Comparison of ENCODE assay signal across 15 cellular contexts in the genomic region with DNA sequence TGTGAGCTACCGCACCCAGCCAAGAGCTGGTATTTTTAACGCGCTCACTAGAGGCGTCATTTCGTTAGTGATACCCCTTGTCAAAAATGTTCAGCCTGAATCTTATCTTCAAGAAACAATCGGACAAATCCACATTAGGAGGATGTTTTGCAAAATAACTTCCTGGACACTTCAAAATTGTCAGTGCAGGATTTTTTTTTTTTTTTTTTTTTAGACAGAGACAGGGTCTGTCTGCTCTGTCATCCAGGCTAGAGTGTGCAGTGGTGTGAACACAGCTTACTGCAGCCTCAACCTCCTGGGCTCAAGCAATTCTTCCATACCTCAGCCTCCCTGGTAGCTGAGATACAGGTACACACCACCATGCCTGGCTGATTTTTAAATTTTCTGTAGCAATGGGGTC.
DNase-seq lines count a peak whose midpoint lies in the region; ATAC-seq, FAIRE-seq and TF ChIP-seq lines count a peak whose summit lies in the region.
"Had no signal": no experiment of that assay in that cellular context is flagged by ENCODE, and none has a peak within 500 bp of the region (broad histone marks: within the 10 kb centered on the region; RNA-seq: fewer than 3 reads in every experiment).

No MANE protein-coding gene starts in this region.

- ATAC-seq in A549 (no peak), HG02763 (IDR thresholded peaks at IDR 0.05; ENCODE audit: unreplicated experiment) (no peak), HG02870 (IDR thresholded peaks at IDR 0.05; ENCODE audit: unreplicated experiment) (no peak)

- no peak for TF ChIP-seq EP300 in A549 (IDR thresholded peaks at IDR 0.05)

- H3K4me3 ChIP-seq in A549 = no peak overlapping the region
- H3K4me3 ChIP-seq: HAP-1 had no signal

- no peak overlapping the region for H3K4me3 Mint-ChIP-seq in activated T-helper 1 cell treated with anti-CD3 and anti-CD28 coated beads, Interleukin-12 subunit alpha, Interleukin-12 subunit beta, Interleukin-2, Interleukin-4 antibody, amounts not matched to agents 30 ng/mL and 10 ng/mL and 1 ng/mL, durations not matched to agents 14 hours and 24 hours and 36 hours
- H3K4me3 Mint-ChIP-seq: CD14-positive monocyte; CD8-positive, alpha-beta T cell; IgD-negative memory B cell had no signal

- H3K27ac ChIP-seq in A549 = peak overlapping the region; percentile 57 to 77

- H3K4me2 ChIP-seq in A549 = peak overlapping the region; percentile 19; the same call in 1 of the 3 replicates

- WGBS in A549 (ENCODE audit: missing lambda C conversion rate) = 88% methylated on average over 6 of the region's 6 CpGs

- H3K9me3 Mint-ChIP-seq in activated T-helper 1 cell treated with anti-CD3 and anti-CD28 coated beads, Interleukin-12 subunit alpha, Interleukin-12 subunit beta, Interleukin-2, Interleukin-4 antibody, amounts not matched to agents 30 ng/mL and 10 ng/mL and 1 ng/mL, durations not matched to agents 14 hours and 24 hours and 36 hours = no peaks in the 10 kb centered on the region
- H3K9me3 Mint-ChIP-seq: CD8-positive, alpha-beta T cell; IgD-negative memory B cell had no signal

- H3K9me3 ChIP-seq in A549 = no peaks in the 10 kb centered on the region
- H3K9me3 ChIP-seq: HAP-1 had no signal

- POLR2A ChIA-PET in A549 (lab: Yijun Ruan, JAX) = no interaction called here

- intact Hi-C loops in activated T-helper 1 cell treated with anti-CD3 and anti-CD28 coated beads, Interleukin-12 subunit alpha, Interleukin-12 subunit beta, Interleukin-2, Interleukin-4 antibody, amounts not matched to agents 30 ng/mL and 10 ng/mL and 1 ng/mL, durations not matched to agents 14 hours and 24 hours and 36 hours (cut with micrococcal nuclease) = loop anchor here (5.0 kb wide), 2 partner anchors 404 to 659 kb away; no protein-coding TSS in a partner anchor

- peaks cover 6% of the 10 kb centered on the region for H3K27me3 Mint-ChIP-seq in activated T-helper 1 cell treated with anti-CD3 and anti-CD28 coated beads, Interleukin-12 subunit alpha, Interleukin-12 subunit beta, Interleukin-2, Interleukin-4 antibody, amounts not matched to agents 30 ng/mL and 10 ng/mL and 1 ng/mL, durations not matched to agents 14 hours and 24 hours and 36 hours (ENCODE audit: insufficient read depth)

- H3K27ac Mint-ChIP-seq in activated T-helper 1 cell treated with anti-CD3 and anti-CD28 coated beads, Interleukin-12 subunit alpha, Interleukin-12 subunit beta, Interleukin-2, Interleukin-4 antibody, amounts not matched to agents 30 ng/mL and 10 ng/mL and 1 ng/mL, durations not matched to agents 14 hours and 24 hours and 36 hours = no peak overlapping the region
- H3K27ac Mint-ChIP-seq: CD8-positive, alpha-beta T cell had no signal

- no peak for TF ChIP-seq CTCF in A549 (IDR thresholded peaks at IDR 0.05)

- CTCF ChIA-PET in A549 (lab: Yijun Ruan, JAX) = interaction anchor here (0.7 to 21.2 kb wide), 25 partner anchors 9 to 459 kb away, joined by 3 to 344 read pairs (median 5); partner anchors contain the start of genes LITAF and ZC3H7A

- no peak for TF ChIP-seq POLR2A in A549 (IDR thresholded peaks at IDR 0.05; ENCODE audit: low read length)

- no peak for DNase-seq in A549 (ENCODE audit: low read depth in 1 of 2, low spot score in 1 of 2)
- DNase-seq in GF-D8 (lab: John Stamatoyannopoulos, UW) = peak; percentile 92
- peak; percentile 15 for DNase-seq in OCI-M1 (lab: John Stamatoyannopoulos, UW)
- DNase-seq in iris pigment epithelial cell (ENCODE audit: low read depth) = peak; percentile 2
- no peak for DNase-seq in activated T-helper 1 cell treated with anti-CD3 and anti-CD28 coated beads, Interleukin-12 subunit alpha, Interleukin-12 subunit beta, Interleukin-2, Interleukin-4 antibody, amounts not matched to agents 30 ng/mL and 10 ng/mL and 1 ng/mL, durations not matched to agents 14 hours and 24 hours and 36 hours (ENCODE audit: low spot score)
- no peak for DNase-seq in ureter (ENCODE audit: low spot score)
- DNase-seq: CD8-positive, alpha-beta T cell; DMS153; EL had no signal

- peaks cover 35% of the 10 kb centered on the region for H3K4me1 ChIP-seq in A549
- H3K4me1 ChIP-seq: HAP-1 had no signal

- FAIRE-seq in A549 (lab: Jason Lieb, UNC) = no peak
- FAIRE-seq: D721Med had no signal

- H3K36me3 Mint-ChIP-seq in activated T-helper 1 cell treated with anti-CD3 and anti-CD28 coated beads, Interleukin-12 subunit alpha, Interleukin-12 subunit beta, Interleukin-2, Interleukin-4 antibody, amounts not matched to agents 30 ng/mL and 10 ng/mL and 1 ng/mL, durations not matched to agents 14 hours and 24 hours and 36 hours (ENCODE audit: low read depth) = no peaks in the 10 kb centered on the region
- H3K36me3 Mint-ChIP-seq: CD8-positive, alpha-beta T cell; IgD-negative memory B cell had no signal

- no peak for TF ChIP-seq RAD21 in A549 (conservative IDR thresholded peaks at IDR 0.05 in 1 of 2, IDR thresholded peaks at IDR 0.05 in 1 of 2)

- H3K4me1 Mint-ChIP-seq in activated T-helper 1 cell treated with anti-CD3 and anti-CD28 coated beads, Interleukin-12 subunit alpha, Interleukin-12 subunit beta, Interleukin-2, Interleukin-4 antibody, amounts not matched to agents 30 ng/mL and 10 ng/mL and 1 ng/mL, durations not matched to agents 14 hours and 24 hours and 36 hours (ENCODE audit: low read depth) = no peaks in the 10 kb centered on the region

TF ChIP-seq in A549, 52 proteins besides CTCF, POLR2A, EP300 and RAD21:
- TF ChIP-seq NR3C1 (IDR thresholded peaks at IDR 0.05) = no peak
- TF ChIP-seq JUN (IDR thresholded peaks at IDR 0.05) = no peak
- TF ChIP-seq, protein P1, sequence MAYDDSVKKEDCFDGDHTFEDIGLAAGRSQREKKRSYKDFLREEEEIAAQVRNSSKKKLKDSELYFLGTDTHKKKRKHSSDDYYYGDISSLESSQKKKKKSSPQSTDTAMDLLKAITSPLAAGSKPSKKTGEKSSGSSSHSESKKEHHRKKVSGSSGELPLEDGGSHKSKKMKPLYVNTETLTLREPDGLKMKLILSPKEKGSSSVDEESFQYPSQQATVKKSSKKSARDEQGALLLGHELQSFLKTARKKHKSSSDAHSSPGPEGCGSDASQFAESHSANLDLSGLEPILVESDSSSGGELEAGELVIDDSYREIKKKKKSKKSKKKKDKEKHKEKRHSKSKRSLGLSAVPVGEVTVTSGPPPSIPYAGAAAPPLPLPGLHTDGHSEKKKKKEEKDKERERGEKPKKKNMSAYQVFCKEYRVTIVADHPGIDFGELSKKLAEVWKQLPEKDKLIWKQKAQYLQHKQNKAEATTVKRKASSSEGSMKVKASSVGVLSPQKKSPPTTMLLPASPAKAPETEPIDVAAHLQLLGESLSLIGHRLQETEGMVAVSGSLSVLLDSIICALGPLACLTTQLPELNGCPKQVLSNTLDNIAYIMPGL (CRISPR knock-in tag; IDR thresholded peaks at IDR 0.05; ENCODE audit: borderline replicate concordance) = no peak
- TF ChIP-seq TP53 (CRISPR knock-in tag; IDR thresholded peaks at IDR 0.05) = no peak
- TF ChIP-seq JUNB (IDR thresholded peaks at IDR 0.05) = no peak
- no peak for TF ChIP-seq E2F6 (IDR thresholded peaks at IDR 0.05; ENCODE audit: borderline replicate concordance, low read depth)
- TF ChIP-seq CBX2 (IDR thresholded peaks at IDR 0.05; ENCODE audit: borderline replicate concordance, low read depth) = no peak
- no peak for TF ChIP-seq HOXB13 (CRISPR knock-in tag; IDR thresholded peaks at IDR 0.05; ENCODE audit: low read depth)
- no peak for TF ChIP-seq KDM1A (IDR thresholded peaks at IDR 0.05; ENCODE audit: low read depth)
- TF ChIP-seq CEBPB (IDR thresholded peaks at IDR 0.05) = no peak
- no peak for TF ChIP-seq MAZ (IDR thresholded peaks at IDR 0.05; ENCODE audit: borderline replicate concordance, low read depth, low read length)

Comparison
In these comparisons a context has a peak if more than half of its experiments do, and no peak if none do; other contexts are left out.
1. DNase-seq: peak in GF-D8 (single experiment), OCI-M1 (single experiment) and iris pigment epithelial cell (single experiment); none in A549 (0 of 2), activated T-helper 1 cell treated with anti-CD3 and anti-CD28 coated beads, Interleukin-12 subunit alpha, Interleukin-12 subunit beta, Interleukin-2, Interleukin-4 antibody, amounts not matched to agents 30 ng/mL and 10 ng/mL and 1 ng/mL, durations not matched to agents 14 hours and 24 hours and 36 hours (single experiment) and ureter (single experiment).